1 cellular context compared by ENCODE assay signal in the genomic region with DNA sequence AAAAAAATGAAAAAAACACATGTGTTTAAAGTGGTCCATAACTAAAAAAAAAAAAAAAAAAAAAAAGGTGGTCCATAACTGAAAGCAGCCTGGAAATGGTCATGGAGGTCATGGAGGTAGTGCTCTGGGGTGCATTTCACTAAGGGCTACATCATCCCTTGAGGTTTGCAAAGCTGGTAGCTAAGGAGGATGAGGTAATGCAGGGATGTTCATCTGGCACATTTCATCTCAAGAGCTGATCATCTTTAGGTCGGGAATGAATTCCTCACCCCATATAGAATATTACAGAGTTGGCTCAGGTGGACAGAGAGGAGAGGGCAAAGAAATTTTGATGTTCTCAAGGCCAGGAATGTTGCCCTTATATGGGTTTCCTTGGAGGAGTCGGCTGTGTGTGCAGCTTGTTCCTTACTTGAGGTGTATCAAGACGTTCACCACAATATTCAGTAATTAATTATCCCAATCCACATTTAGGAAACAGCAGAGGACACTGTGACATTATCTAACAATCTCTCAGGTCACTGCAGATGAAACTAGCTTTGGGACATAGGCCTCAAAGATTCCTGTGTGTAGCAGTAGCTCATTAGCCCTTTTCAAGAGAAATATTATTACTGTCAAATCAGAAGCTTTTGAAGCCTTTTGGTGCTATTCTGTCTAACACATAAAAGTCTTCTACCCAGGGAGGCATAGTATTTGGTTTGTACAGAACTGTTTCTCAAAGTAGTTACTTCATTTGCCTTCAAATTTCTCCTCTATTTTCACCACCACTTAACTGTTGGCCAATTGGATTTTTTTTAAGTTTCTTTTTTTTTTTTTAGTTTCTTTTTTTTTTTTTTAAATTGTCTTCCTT.
A peak's percentile ranks its signal among the peaks of the same experiment; 100 is the strongest.
TF ChIP-seq lines count a peak whose summit lies in the region.

No MANE protein-coding gene starts in this region.

TF ChIP-seq in HepG2, 621 proteins besides CTCF, POLR2A, EP300 and RAD21:
- peak; percentile 36 for TF ChIP-seq STAG1 (CRISPR knock-in tag; IDR thresholded peaks at IDR 0.05)
- no peak for TF ChIP-seq WIZ (CRISPR knock-in tag; IDR thresholded peaks at IDR 0.05)
- peak; percentile 51; the same call in 1 of the 2 replicates for TF ChIP-seq ATF7 (IDR thresholded peaks at IDR 0.05)
- no peak for TF ChIP-seq ATF7 (CRISPR knock-in tag; IDR thresholded peaks at IDR 0.05)
TF ChIP-seq in HepG2: peak in this region for 2.
